26 cellular contexts compared by ENCODE assay signal in the genomic region with DNA sequence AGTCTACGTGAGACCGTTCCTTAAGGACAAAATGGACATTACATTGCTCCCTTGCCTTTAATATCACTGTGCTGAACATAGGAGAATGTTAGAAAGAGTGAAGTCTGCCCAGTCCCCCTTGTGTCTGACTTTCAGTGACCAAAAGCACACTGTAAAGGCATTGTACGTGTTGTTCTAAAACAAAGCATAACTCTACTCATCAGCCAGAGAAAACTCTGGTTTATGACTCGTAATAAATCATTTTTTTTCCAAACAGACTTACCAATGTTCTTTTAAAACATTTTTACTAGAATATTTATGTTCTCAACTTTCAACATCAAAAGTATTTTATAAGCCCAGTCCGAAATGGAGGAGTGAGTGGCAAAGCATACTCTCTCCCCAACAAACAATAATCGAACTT.
"Had no signal": no experiment of that assay in that cellular context is flagged by ENCODE, and none has a peak within 500 bp of the region (broad histone marks: within the 10 kb centered on the region; RNA-seq: fewer than 3 reads in every experiment).

No MANE protein-coding gene starts in this region.

- H3K9me3 Mint-ChIP-seq: activated B cell treated with CpG ODN at 0.5 μM for 24 hours; activated CD4-positive, alpha-beta T cell treated with anti-CD3 and anti-CD28 coated beads, Interleukin-2, amount 10 ng/mL, durations not matched to agents 24 days and 14 days; activated T-cell treated with anti-CD3 and anti-CD28 coated beads, Interleukin-2, amount 50 U/mL, for 24 hours; activated T-helper 1 cell treated with anti-CD3 and anti-CD28 coated beads, Interleukin-12 subunit alpha, Interleukin-12 subunit beta, Interleukin-2, Interleukin-4 antibody, amounts not matched to agents 30 ng/mL and 10 ng/mL and 1 ng/mL, durations not matched to agents 14 hours and 24 hours and 36 hours; T-helper 1 cell treated with Interleukin-12 subunit alpha and Interleukin-12 subunit beta and Interleukin-4 antibody, amounts not matched to agents 30 μg/mL and 1 μg/mL, for 36 hours had no signal

- H3K27me3 Mint-ChIP-seq: activated B cell treated with CpG ODN at 0.5 μM for 24 hours; activated CD4-positive, alpha-beta T cell treated with anti-CD3 and anti-CD28 coated beads, Interleukin-2, amount 10 ng/mL, durations not matched to agents 24 days and 14 days; activated CD8-positive, alpha-beta memory T cell treated with anti-CD3 and anti-CD28 coated beads, Interleukin-2, amount 10 ng/mL, durations not matched to agents 7 days and 5 days; activated naive CD8-positive, alpha-beta T cell; activated T-cell treated with anti-CD3 and anti-CD28 coated beads, Interleukin-2, amount 50 U/mL, for 24 hours had no signal

- H3K4me1 Mint-ChIP-seq: activated B cell treated with CpG ODN at 0.5 μM for 24 hours; activated CD4-positive, alpha-beta T cell treated with anti-CD3 and anti-CD28 coated beads, Interleukin-2, amount 10 ng/mL, durations not matched to agents 24 days and 14 days; activated CD8-positive, alpha-beta memory T cell treated with anti-CD3 and anti-CD28 coated beads, Interleukin-2, amount 10 ng/mL, durations not matched to agents 7 days and 5 days had no signal

- H3K36me3 Mint-ChIP-seq: activated CD8-positive, alpha-beta memory T cell treated with anti-CD3 and anti-CD28 coated beads, Interleukin-2, amount 10 ng/mL, durations not matched to agents 7 days and 5 days; activated naive CD8-positive, alpha-beta T cell had no signal

- H3K27me3 ChIP-seq: brain microvascular endothelial cell, SJSA1 had no signal

- H3K36me3 ChIP-seq: brain microvascular endothelial cell, SJSA1 had no signal

- H3K27ac Mint-ChIP-seq: activated B cell treated with CpG ODN at 0.5 μM for 24 hours; activated CD4-positive, alpha-beta T cell treated with anti-CD3 and anti-CD28 coated beads, Interleukin-2, amount 10 ng/mL, durations not matched to agents 24 days and 14 days; activated CD8-positive, alpha-beta memory T cell treated with anti-CD3 and anti-CD28 coated beads, Interleukin-2, amount 10 ng/mL, durations not matched to agents 7 days and 5 days; activated naive CD4-positive, alpha-beta T cell treated with anti-CD3 and anti-CD28 coated beads for 36 hours; activated naive CD8-positive, alpha-beta T cell; activated T-cell treated with anti-CD3 and anti-CD28 coated beads, Interleukin-2, amount 50 U/mL, for 24 hours; activated T-helper 1 cell treated with anti-CD3 and anti-CD28 coated beads, Interleukin-12 subunit alpha, Interleukin-12 subunit beta, Interleukin-2, Interleukin-4 antibody, amounts not matched to agents 30 ng/mL and 10 ng/mL and 1 ng/mL, durations not matched to agents 14 hours and 24 hours and 36 hours; T-helper 1 cell treated with Interleukin-12 subunit alpha and Interleukin-12 subunit beta and Interleukin-4 antibody, amounts not matched to agents 30 μg/mL and 1 μg/mL, for 36 hours had no signal

- H3K4me3 Mint-ChIP-seq: activated B cell treated with CpG ODN at 0.5 μM for 24 hours; activated CD4-positive, alpha-beta T cell treated with anti-CD3 and anti-CD28 coated beads, Interleukin-2, amount 10 ng/mL, durations not matched to agents 24 days and 14 days; activated CD8-positive, alpha-beta memory T cell treated with anti-CD3 and anti-CD28 coated beads, Interleukin-2, amount 10 ng/mL, durations not matched to agents 7 days and 5 days; activated naive CD4-positive, alpha-beta T cell treated with anti-CD3 and anti-CD28 coated beads for 36 hours; activated naive CD8-positive, alpha-beta T cell; activated T-cell treated with anti-CD3 and anti-CD28 coated beads, Interleukin-2, amount 50 U/mL, for 24 hours; activated T-helper 1 cell treated with anti-CD3 and anti-CD28 coated beads, Interleukin-12 subunit alpha, Interleukin-12 subunit beta, Interleukin-2, Interleukin-4 antibody, amounts not matched to agents 30 ng/mL and 10 ng/mL and 1 ng/mL, durations not matched to agents 14 hours and 24 hours and 36 hours; T-helper 1 cell treated with Interleukin-12 subunit alpha and Interleukin-12 subunit beta and Interleukin-4 antibody, amounts not matched to agents 30 μg/mL and 1 μg/mL, for 36 hours had no signal

- FAIRE-seq: RCC 7860, TTC549 had no signal

- H3K4me3 ChIP-seq: SJSA1 had no signal

- H3K9me3 ChIP-seq: SJSA1 had no signal

- H3K27ac ChIP-seq: brain microvascular endothelial cell, SJSA1 had no signal

- DNase-seq: activated B cell treated with CpG ODN at 0.5 μM for 24 hours; activated CD4-positive, alpha-beta T cell treated with anti-CD3 and anti-CD28 coated beads for 1 hour; activated CD4-positive, alpha-beta T cell treated with anti-CD3 and anti-CD28 coated beads, Interleukin-2, amount 10 ng/mL, durations not matched to agents 24 days and 14 days; activated CD4-positive, alpha-beta T cell treated with anti-CD3 and anti-CD28 coated beads, Interleukin-2, amount 50 U/mL, for 48 hours; activated CD8-positive, alpha-beta memory T cell treated with anti-CD3 and anti-CD28 coated beads, Interleukin-2, amount 10 ng/mL, durations not matched to agents 7 days and 5 days; activated gamma-delta T cell; activated naive CD4-positive, alpha-beta T cell treated with anti-CD3 and anti-CD28 coated beads for 36 hours; activated T-cell treated with anti-CD3 and anti-CD28 coated beads, Interleukin-2, amount 50 U/mL, for 24 hours; amygdala; brain microvascular endothelial cell; cerebellar nuclear complex; NCI-H1105 treated with DMSO at 0.1 percent for 48 hours; NCI-H1436 treated with DMSO at 0.1 percent for 48 hours; NCI-H187; NCI-H2081; NCI-H510A treated with DMSO at 0.1 percent for 48 hours; NCI-H69; PC-3; SHP77; T-helper 9 cell had no signal
